In genomic region chr19:1046117-1046626, GRCh38 we compare ENCODE assay signal across 20 cellular contexts. TPM values are rescaled to one million over a fixed set of nuclear protein-coding genes. Genes with fewer than 3 reads are reported as not detected.
DNase-seq lines count a peak whose midpoint lies in the region; ATAC-seq, FAIRE-seq and TF ChIP-seq lines count a peak whose summit lies in the region.
"Had no signal": no experiment of that assay in that cellular context is flagged by ENCODE, and none has a peak within 500 bp of the region (broad histone marks: within the 10 kb centered on the region; RNA-seq: fewer than 3 reads in every experiment).

No MANE protein-coding gene starts in this region.

- H3K79me1 ChIP-seq in H9 (ENCODE audit: insufficient read depth, low read depth, low read length, poor library complexity, severe bottlenecking) = no peaks in the 10 kb centered on the region

- DNase-seq in H9 (peak; percentile 36), ecto neural progenitor cell (ENCODE audit: low spot score) (peak; percentile 46), HepG2 (ENCODE audit: low spot score) (peak; percentile 60), NCI-H1930 (lab: John Stamatoyannopoulos, UW) (no peak), HPDE6-E6E7 (ENCODE audit: extremely low spot score) (no peak)
- DNase-seq in activated CD4-positive, alpha-beta T cell treated with anti-CD3 and anti-CD28 coated beads for 36 hours = no peak
- DNase-seq: C1 segment of cervical spinal cord, Calu3, DMS 273 treated with DMSO at 0.1 percent for 48 hours, GM23248, H7, KG1 had no signal

- no peak overlapping the region for H2BK120ac ChIP-seq in H9 (ENCODE audit: low read depth, low read length, poor library complexity, severe bottlenecking)

- in situ Hi-C loops in HepG2 (cut with HindIII; ENCODE audit: extremely low pct_ligation_motif_present, low pct_unique_long_range_greater_than_20kb) = no loop called here

- H3K27ac ChIP-seq in BLaER1 = no peak overlapping the region
- H3K27ac ChIP-seq in H9 (ENCODE audit: insufficient read length, low read depth, low read length) = no peak overlapping the region
- H3K27ac ChIP-seq in HepG2 (ENCODE audit: extremely low read length, insufficient read depth, low read length) = peak overlapping the region; percentile 42
- H3K27ac ChIP-seq: GM23248 had no signal

- H3T11ph ChIP-seq in H9 (ENCODE audit: low read length) = no peak overlapping the region

- TF ChIP-seq EP300 in HepG2 (IDR thresholded peaks at IDR 0.05; ENCODE audit: low read depth in 2 of 2, low read length in 2 of 2) (peak in 1 of 2 experiments; percentile 26; a peak in 1 of 4 replicates), HepG2 (CRISPR knock-in tag; IDR thresholded peaks at IDR 0.05; ENCODE audit: borderline replicate concordance) (no peak)

- H3K9ac ChIP-seq in BLaER1 = no peak overlapping the region
- H3K9ac ChIP-seq in H9 (ENCODE audit: extremely low read depth, insufficient read length, low read length) = no peak overlapping the region
- no peak overlapping the region; the same call in 1 of the 2 replicates for H3K9ac ChIP-seq in HepG2 (ENCODE audit: insufficient read depth, low read depth, low read length)
- H3K9ac ChIP-seq: GM23248 had no signal

- no peak overlapping the region for H3K4ac ChIP-seq in H9 (ENCODE audit: low read depth, low read length)

- TF ChIP-seq CTCF in H9 (conservative IDR thresholded peaks at IDR 0.05) (no peak), HepG2 (CRISPR knock-in tag; IDR thresholded peaks at IDR 0.05) (peak; percentile 68)

- peaks cover 11% of the 10 kb centered on the region for H4K20me1 ChIP-seq in BLaER1
- no peaks in the 10 kb centered on the region for H4K20me1 ChIP-seq in H9 (ENCODE audit: control insufficient read depth, insufficient read depth, insufficient read length)
- H4K20me1 ChIP-seq in HepG2 (ENCODE audit: insufficient read depth, low read length) = no peaks in the 10 kb centered on the region

- H2BK12ac ChIP-seq in H9 (ENCODE audit: insufficient read length, low read depth, low read length) = no peak overlapping the region

- no peak overlapping the region; a peak in 1 of 7 replicates for H3K27ac Mint-ChIP-seq in H9
- H3K27ac Mint-ChIP-seq in activated CD4-positive, alpha-beta T cell treated with anti-CD3 and anti-CD28 coated beads for 36 hours = no peak overlapping the region

- H3K4me1 ChIP-seq in BLaER1 = peaks cover 58% of the 10 kb centered on the region
- H3K4me1 ChIP-seq in H9 (ENCODE audit: insufficient read depth, low read length) = no peaks in the 10 kb centered on the region; the same call in 1 of the 2 replicates
- peaks cover 40% of the 10 kb centered on the region for H3K4me1 ChIP-seq in HepG2 (ENCODE audit: insufficient read depth, low read length)

- peaks cover 8% of the 10 kb centered on the region; the same call in 1 of the 2 replicates for H3K36me3 ChIP-seq in BLaER1
- no peaks in the 10 kb centered on the region for H3K36me3 ChIP-seq in HepG2 (replicated peaks in 1 of 2; ENCODE audit: control insufficient read depth in 1 of 2, insufficient read depth in 2 of 2, low read length in 2 of 2)

- H4K8ac ChIP-seq in H9 (replicated peaks; ENCODE audit: insufficient read length, low read depth, low read length) = no peak overlapping the region

- POLR2A ChIA-PET in HepG2 (lab: Yijun Ruan, JAX) = interaction anchor here (2.6 kb wide), 1 partner anchor 19 kb away, joined by 18 read pairs; the partner anchor contains the start of gene CNN2
- POLR2A ChIA-PET in activated CD4-positive, alpha-beta T cell treated with anti-CD3 and anti-CD28 coated beads for 36 hours (lab: Charles Lee) = no interaction called here

- BruUV-seq in HepG2 (replicated peaks; lab: Mats Ljungman, UMichigan) = no TSS peak

- no peak overlapping the region for H2AK5ac ChIP-seq in H9 (ENCODE audit: insufficient read length, low read length)

- intact Hi-C loops in HepG2 (cut with micrococcal nuclease; ENCODE audit: unreplicated experiment) = no loop called here
- intact Hi-C loops in activated CD4-positive, alpha-beta T cell treated with anti-CD3 and anti-CD28 coated beads for 36 hours (cut with DNase I, micrococcal nuclease) = no loop called here

- no peaks in the 10 kb centered on the region for H3K9me3 Mint-ChIP-seq in H9
- H3K9me3 Mint-ChIP-seq in activated CD4-positive, alpha-beta T cell treated with anti-CD3 and anti-CD28 coated beads for 36 hours (ENCODE audit: low read depth) = no peaks in the 10 kb centered on the region
- H3K9me3 Mint-ChIP-seq: CD4-positive, alpha-beta T cell had no signal

- H2BK5ac ChIP-seq in H9 (ENCODE audit: insufficient read length, low read length) = no peak overlapping the region

- no peak overlapping the region for H4K91ac ChIP-seq in H9 (ENCODE audit: insufficient read length, low read depth, low read length)

- no peak overlapping the region for H3K14ac ChIP-seq in H9 (ENCODE audit: insufficient read depth, low read length)

- no peaks in the 10 kb centered on the region for H3K23me2 ChIP-seq in H9 (ENCODE audit: insufficient read length, low read depth, low read length, poor library complexity, severe bottlenecking)

- H3K4me1 Mint-ChIP-seq in H9 = peaks cover 1 to 12% of the 10 kb centered on the region in 2 experiments; a peak in 3 of 4 replicates
- peaks cover 3% of the 10 kb centered on the region for H3K4me1 Mint-ChIP-seq in activated CD4-positive, alpha-beta T cell treated with anti-CD3 and anti-CD28 coated beads for 36 hours

- H3K18ac ChIP-seq in H9 (ENCODE audit: insufficient read length, low read depth, low read length) = no peak overlapping the region

- H3K4me2 ChIP-seq in BLaER1 (peak overlapping the region; percentile 40), H9 (ENCODE audit: insufficient read depth, insufficient read length, low read length) (no peak overlapping the region), HepG2 (ENCODE audit: low read depth, low read length) (peak overlapping the region; percentile 33)

- TF ChIP-seq POLR2A in HepG2 (IDR thresholded peaks at IDR 0.05; ENCODE audit: insufficient read depth in 1 of 2, low read depth in 2 of 2, low read length in 2 of 2) = no peak; a peak in 1 of 4 replicates

- H3K36me3 Mint-ChIP-seq in H9 (ENCODE audit: insufficient read depth in 1 of 3, low read depth in 3 of 3) = peaks cover 0 to 12% (median 0%) of the 10 kb centered on the region in 3 experiments; a peak in 1 of 7 replicates
- H3K36me3 Mint-ChIP-seq in activated CD4-positive, alpha-beta T cell treated with anti-CD3 and anti-CD28 coated beads for 36 hours (ENCODE audit: low read depth) = no peaks in the 10 kb centered on the region

- H3K27me3 ChIP-seq in BLaER1 (no peaks in the 10 kb centered on the region), H9 (ENCODE audit: insufficient read depth, low read length) (no peaks in the 10 kb centered on the region), HepG2 (ENCODE audit: control insufficient read depth in 1 of 2, insufficient read depth in 2 of 2, low read length in 2 of 2) (no peaks in the 10 kb centered on the region)

- peak; percentile 23 for ATAC-seq in HepG2
- no peak for ATAC-seq in activated CD4-positive, alpha-beta T cell treated with anti-CD3 and anti-CD28 coated beads for 36 hours
- ATAC-seq in GM18519 (IDR thresholded peaks at IDR 0.05; ENCODE audit: low FRiP score, unreplicated experiment) = no peak
- ATAC-seq: GM12878 had no signal

- WGBS in H9 (ENCODE audit: extremely low coverage, insufficient read length, low lambda C conversion rate) = no CpG with 5 or more reads among the region's 33 CpGs
- 37% methylated on average over 3 of the region's 33 CpGs for WGBS in HepG2 (ENCODE audit: low lambda C conversion rate)

- no peak overlapping the region for H4K5ac ChIP-seq in H9 (ENCODE audit: insufficient read length, low read depth, low read length)

- no peak overlapping the region for H3K4me3 Mint-ChIP-seq in H9
- no peak overlapping the region for H3K4me3 Mint-ChIP-seq in activated CD4-positive, alpha-beta T cell treated with anti-CD3 and anti-CD28 coated beads for 36 hours
- H3K4me3 Mint-ChIP-seq: CD4-positive, alpha-beta T cell had no signal

- H2BK15ac ChIP-seq in H9 (ENCODE audit: low read depth, low read length) = no peak overlapping the region

- H2BK20ac ChIP-seq in H9 (ENCODE audit: low read depth, low read length, poor library complexity, severe bottlenecking) = no peak overlapping the region

- FAIRE-seq in HepG2 (lab: Jason Lieb, UNC) = no peak
- FAIRE-seq: GM12878, GM18507 had no signal

- no peak overlapping the region for H3K56ac ChIP-seq in H9 (ENCODE audit: insufficient read length, low read depth, low read length)

- H2AFZ ChIP-seq in H9 (ENCODE audit: low read length) (no peak overlapping the region), HepG2 (ENCODE audit: low read length) (no peak overlapping the region)
- H2AFZ ChIP-seq: GM23248 had no signal

- no peak overlapping the region for H3K23ac ChIP-seq in H9 (ENCODE audit: insufficient read length, low read depth, low read length)

- CTCF ChIA-PET in HepG2 (lab: Yijun Ruan, JAX; ENCODE audit: low intra/inter-chr PET ratio, low total read pairs) = no interaction called here
- CTCF ChIA-PET in activated CD4-positive, alpha-beta T cell treated with anti-CD3 and anti-CD28 coated beads for 36 hours (lab: Charles Lee) = no interaction called here

- H3K9me3 ChIP-seq in BLaER1 = no peaks in the 10 kb centered on the region
- no peaks in the 10 kb centered on the region for H3K9me3 ChIP-seq in H9 (ENCODE audit: control insufficient read depth, low read depth, low read length)
- H3K9me3 ChIP-seq in HepG2 (ENCODE audit: low read length) = no peaks in the 10 kb centered on the region

- peak; percentile 43; the same call in 1 of the 2 replicates for TF ChIP-seq RAD21 in HepG2 (CRISPR knock-in tag; IDR thresholded peaks at IDR 0.05)

- H3K4me3 ChIP-seq in BLaER1 = no peak overlapping the region
- peak overlapping the region in 1 of 3 experiments; percentile 16; a peak in 1 of 6 replicates for H3K4me3 ChIP-seq in HepG2 (replicated peaks in 1 of 3; ENCODE audit: insufficient read depth in 1 of 3, low read depth in 2 of 3, low read length in 3 of 3)
- H3K4me3 ChIP-seq: GM12878, GM23248 had no signal

- H3K27me3 Mint-ChIP-seq in H9 (ENCODE audit: low read depth) = no peaks in the 10 kb centered on the region
- H3K27me3 Mint-ChIP-seq in activated CD4-positive, alpha-beta T cell treated with anti-CD3 and anti-CD28 coated beads for 36 hours = no peaks in the 10 kb centered on the region
- H3K27me3 Mint-ChIP-seq: CD4-positive, alpha-beta T cell had no signal

- no peaks in the 10 kb centered on the region for H3K79me2 ChIP-seq in H9 (ENCODE audit: insufficient read depth, low read length)
- no peaks in the 10 kb centered on the region for H3K79me2 ChIP-seq in HepG2 (ENCODE audit: insufficient read depth, low read length)

RNA-seq across cellular contexts. Expression of gene ABCA7, which starts 6.3 kb away (rescaled TPM):
- total RNA-seq in H9 (2021) (28.3 and 34.6 TPM in 2 replicates), HepG2 (2016; rRNA removed; fragmentation: Illumina TruSeq; extraction: Trizol) (1.3 and 4.4 TPM in 2 replicates)
- total RNA-seq in HepG2 (2016; cell fraction: cytosol; rRNA removed; fragmentation: Illumina TruSeq; extraction: Trizol; ENCODE audit: low read depth) = 3.4 and 3.5 TPM in 2 replicates
- total RNA-seq in HepG2 (2016; cell fraction: insoluble cytoplasmic fraction; rRNA removed; fragmentation: Illumina TruSeq; extraction: Trizol) = 2.5 and 6.4 TPM in 2 replicates
- total RNA-seq in HepG2 (2016; cell fraction: membrane; rRNA removed; fragmentation: Illumina TruSeq; extraction: Trizol) = 1.7 and 2.0 TPM in 2 replicates
- total RNA-seq in HepG2 (2016; cell fraction: nucleus; rRNA removed; fragmentation: Illumina TruSeq; extraction: Trizol) = 7.8 and 9.7 TPM in 2 replicates
- 32.4 and 41.2 TPM in 2 replicates for polyA plus RNA-seq in HepG2 (2011; rRNA removed)
- 27.7 and 35.9 TPM in 2 replicates for polyA plus RNA-seq in HepG2 (2011; cell fraction: cytosol; rRNA removed)
- polyA plus RNA-seq in HepG2 (2011; cell fraction: nucleus; rRNA removed) = 316 and 410 TPM in 2 replicates
- polyA plus RNA-seq in HepG2 (2012) = 29.1 and 29.7 TPM in 2 replicates
- polyA plus RNA-seq in HepG2 (2016; cell fraction: cytosol; fragmentation: Illumina TruSeq; extraction: Trizol; ENCODE audit: low read depth) = 0.23 and 0.72 TPM in 2 replicates
- 1.6 and 2.2 TPM in 2 replicates for polyA plus RNA-seq in HepG2 (2016; cell fraction: insoluble cytoplasmic fraction; fragmentation: Illumina TruSeq; extraction: Trizol; ENCODE audit: low read depth)
- 0.54 and 0.71 TPM in 2 replicates for polyA plus RNA-seq in HepG2 (2016; cell fraction: membrane; fragmentation: Illumina TruSeq; extraction: Trizol; ENCODE audit: low read depth)
- 25.9 and 28.7 TPM in 2 replicates for polyA plus RNA-seq in HepG2 (2016; cell fraction: nucleus; fragmentation: Illumina TruSeq; extraction: Trizol; ENCODE audit: insufficient read depth, low read depth)
- polyA minus RNA-seq in HepG2 (2011; rRNA and poly(A)+ RNA removed; ENCODE audit: low replicate concordance) = 20.1 and 68.5 TPM in 2 replicates
- polyA minus RNA-seq in HepG2 (2011; cell fraction: cytosol; rRNA and poly(A)+ RNA removed) = 20.8 and 23.1 TPM in 2 replicates
- polyA minus RNA-seq in HepG2 (2011; cell fraction: nucleus; rRNA and poly(A)+ RNA removed) = 41.6 and 44.5 TPM in 2 replicates
- total RNA-seq in activated CD4-positive, alpha-beta T cell treated with anti-CD3 and anti-CD28 coated beads for 36 hours = 10 to 100 TPM; 14.4 to 16.9 TPM

RNA-seq across cellular contexts. Expression of gene CNN2, which starts 19.8 kb away (rescaled TPM):
- total RNA-seq in H9 (2021) = 524 and 529 TPM in 2 replicates
- 70.0 and 84.5 TPM in 2 replicates for total RNA-seq in HepG2 (2016; rRNA removed; fragmentation: Illumina TruSeq; extraction: Trizol)
- total RNA-seq in HepG2 (2016; cell fraction: cytosol; rRNA removed; fragmentation: Illumina TruSeq; extraction: Trizol; ENCODE audit: low read depth) = 29.8 and 31.9 TPM in 2 replicates
- 66.1 and 74.6 TPM in 2 replicates for total RNA-seq in HepG2 (2016; cell fraction: insoluble cytoplasmic fraction; rRNA removed; fragmentation: Illumina TruSeq; extraction: Trizol)
- total RNA-seq in HepG2 (2016; cell fraction: membrane; rRNA removed; fragmentation: Illumina TruSeq; extraction: Trizol) = 70.9 and 77.3 TPM in 2 replicates
- total RNA-seq in HepG2 (2016; cell fraction: nucleus; rRNA removed; fragmentation: Illumina TruSeq; extraction: Trizol) = 37.1 and 39.3 TPM in 2 replicates
- polyA plus RNA-seq in HepG2 (2011; rRNA removed) = 58.1 and 63.6 TPM in 2 replicates
- polyA plus RNA-seq in HepG2 (2011; cell fraction: cytosol; rRNA removed) = 71.9 and 76.4 TPM in 2 replicates
- 59.2 and 73.6 TPM in 2 replicates for polyA plus RNA-seq in HepG2 (2011; cell fraction: nucleus; rRNA removed)
- polyA plus RNA-seq in HepG2 (2012) = 37.6 and 46.6 TPM in 2 replicates
- polyA plus RNA-seq in HepG2 (2016; cell fraction: cytosol; fragmentation: Illumina TruSeq; extraction: Trizol; ENCODE audit: low read depth) = 36.8 and 41.0 TPM in 2 replicates
- 82.0 and 114 TPM in 2 replicates for polyA plus RNA-seq in HepG2 (2016; cell fraction: insoluble cytoplasmic fraction; fragmentation: Illumina TruSeq; extraction: Trizol; ENCODE audit: low read depth)
- polyA plus RNA-seq in HepG2 (2016; cell fraction: membrane; fragmentation: Illumina TruSeq; extraction: Trizol; ENCODE audit: low read depth) = 75.2 and 79.7 TPM in 2 replicates
- polyA plus RNA-seq in HepG2 (2016; cell fraction: nucleus; fragmentation: Illumina TruSeq; extraction: Trizol; ENCODE audit: insufficient read depth, low read depth) = 90.2 and 93.1 TPM in 2 replicates
- polyA minus RNA-seq in HepG2 (2011; rRNA and poly(A)+ RNA removed; ENCODE audit: low replicate concordance) = 84.2 and 138 TPM in 2 replicates
- 122 and 138 TPM in 2 replicates for polyA minus RNA-seq in HepG2 (2011; cell fraction: cytosol; rRNA and poly(A)+ RNA removed)
- polyA minus RNA-seq in HepG2 (2011; cell fraction: nucleus; rRNA and poly(A)+ RNA removed) = 21.5 and 28.6 TPM in 2 replicates
- 100 to 1,000 TPM; 108 to 130 TPM for total RNA-seq in activated CD4-positive, alpha-beta T cell treated with anti-CD3 and anti-CD28 coated beads for 36 hours

RNA-seq across cellular contexts. Expression of gene ARHGAP45, which starts 20.8 kb away (rescaled TPM):
- 35.0 and 39.8 TPM in 2 replicates for total RNA-seq in H9 (2021)
- 0.48 and 0.84 TPM in 2 replicates for total RNA-seq in HepG2 (2016; rRNA removed; fragmentation: Illumina TruSeq; extraction: Trizol)
- total RNA-seq in HepG2 (2016; cell fraction: cytosol; rRNA removed; fragmentation: Illumina TruSeq; extraction: Trizol; ENCODE audit: low read depth) = 0.35 and 0.51 TPM in 2 replicates
- total RNA-seq in HepG2 (2016; cell fraction: insoluble cytoplasmic fraction; rRNA removed; fragmentation: Illumina TruSeq; extraction: Trizol) = 0.16 and 0.50 TPM in 2 replicates
- 0.38 and 0.40 TPM in 2 replicates for total RNA-seq in HepG2 (2016; cell fraction: membrane; rRNA removed; fragmentation: Illumina TruSeq; extraction: Trizol)
- 0.28 and 0.63 TPM in 2 replicates for total RNA-seq in HepG2 (2016; cell fraction: nucleus; rRNA removed; fragmentation: Illumina TruSeq; extraction: Trizol)
- 32.0 and 40.3 TPM in 2 replicates for polyA plus RNA-seq in HepG2 (2011; rRNA removed)
- polyA plus RNA-seq in HepG2 (2011; cell fraction: cytosol; rRNA removed) = 17.7 and 31.9 TPM in 2 replicates
- polyA plus RNA-seq in HepG2 (2011; cell fraction: nucleus; rRNA removed) = 222 and 325 TPM in 2 replicates
- 21.8 and 23.4 TPM in 2 replicates for polyA plus RNA-seq in HepG2 (2012)
- polyA plus RNA-seq in HepG2 (2016; cell fraction: cytosol; fragmentation: Illumina TruSeq; extraction: Trizol; ENCODE audit: low read depth) = not detected in 2 replicates
- 0.41 and 0.69 TPM in 2 replicates for polyA plus RNA-seq in HepG2 (2016; cell fraction: insoluble cytoplasmic fraction; fragmentation: Illumina TruSeq; extraction: Trizol; ENCODE audit: low read depth)
- not detected in 2 replicates for polyA plus RNA-seq in HepG2 (2016; cell fraction: membrane; fragmentation: Illumina TruSeq; extraction: Trizol; ENCODE audit: low read depth)
- 1.5 TPM in 2 replicates for polyA plus RNA-seq in HepG2 (2016; cell fraction: nucleus; fragmentation: Illumina TruSeq; extraction: Trizol; ENCODE audit: insufficient read depth, low read depth)
- polyA minus RNA-seq in HepG2 (2011; rRNA and poly(A)+ RNA removed; ENCODE audit: low replicate concordance) = 18.3 and 37.9 TPM in 2 replicates
- 19.3 and 20.1 TPM in 2 replicates for polyA minus RNA-seq in HepG2 (2011; cell fraction: cytosol; rRNA and poly(A)+ RNA removed)
- polyA minus RNA-seq in HepG2 (2011; cell fraction: nucleus; rRNA and poly(A)+ RNA removed) = 25.0 and 29.0 TPM in 2 replicates
- 100 to 1,000 TPM; 107 to 137 TPM for total RNA-seq in activated CD4-positive, alpha-beta T cell treated with anti-CD3 and anti-CD28 coated beads for 36 hours

RNA-seq across cellular contexts. Expression of gene RNU6-2, which starts 24.9 kb away (rescaled TPM):
- total RNA-seq in H9 (2021) = not detected in 2 replicates
- under 0.01 TPM in 1 of 2 replicates, not detected in the other for total RNA-seq in HepG2 (2016; rRNA removed; fragmentation: Illumina TruSeq; extraction: Trizol)
- total RNA-seq in HepG2 (2016; cell fraction: cytosol; rRNA removed; fragmentation: Illumina TruSeq; extraction: Trizol; ENCODE audit: low read depth) = under 0.01 TPM in 2 replicates
- total RNA-seq in HepG2 (2016; cell fraction: insoluble cytoplasmic fraction; rRNA removed; fragmentation: Illumina TruSeq; extraction: Trizol) = under 0.01 TPM in 1 of 2 replicates, not detected in the other
- total RNA-seq in HepG2 (2016; cell fraction: membrane; rRNA removed; fragmentation: Illumina TruSeq; extraction: Trizol) = under 0.01 TPM in 1 of 2 replicates, not detected in the other
- not detected in 2 replicates for total RNA-seq in HepG2 (2016; cell fraction: nucleus; rRNA removed; fragmentation: Illumina TruSeq; extraction: Trizol)
- not detected in 2 replicates for polyA plus RNA-seq in HepG2 (2011; rRNA removed)
- not detected in 2 replicates for polyA plus RNA-seq in HepG2 (2011; cell fraction: cytosol; rRNA removed)
- polyA plus RNA-seq in HepG2 (2011; cell fraction: nucleus; rRNA removed) = not detected in 2 replicates
- not detected in 2 replicates for polyA plus RNA-seq in HepG2 (2012)
- polyA plus RNA-seq in HepG2 (2016; cell fraction: cytosol; fragmentation: Illumina TruSeq; extraction: Trizol; ENCODE audit: low read depth) = not detected in 2 replicates
- not detected in 2 replicates for polyA plus RNA-seq in HepG2 (2016; cell fraction: insoluble cytoplasmic fraction; fragmentation: Illumina TruSeq; extraction: Trizol; ENCODE audit: low read depth)
- not detected in 2 replicates for polyA plus RNA-seq in HepG2 (2016; cell fraction: membrane; fragmentation: Illumina TruSeq; extraction: Trizol; ENCODE audit: low read depth)
- not detected in 2 replicates for polyA plus RNA-seq in HepG2 (2016; cell fraction: nucleus; fragmentation: Illumina TruSeq; extraction: Trizol; ENCODE audit: insufficient read depth, low read depth)
- polyA minus RNA-seq in HepG2 (2011; rRNA and poly(A)+ RNA removed; ENCODE audit: low replicate concordance) = under 0.01 TPM in 1 of 2 replicates, not detected in the other
- under 0.01 TPM in 1 of 2 replicates, not detected in the other for polyA minus RNA-seq in HepG2 (2011; cell fraction: cytosol; rRNA and poly(A)+ RNA removed)
- polyA minus RNA-seq in HepG2 (2011; cell fraction: nucleus; rRNA and poly(A)+ RNA removed) = not detected in 2 replicates
- not detected for total RNA-seq in activated CD4-positive, alpha-beta T cell treated with anti-CD3 and anti-CD28 coated beads for 36 hours
- total RNA-seq: A673; Calu3; CD4-positive, alpha-beta T cell; Daoy; G401; GM12878; GM23248; H7 had no signal
- polyA plus RNA-seq: GM12878, GM23248 had no signal

RNA-seq across cellular contexts. Expression of gene TMEM259, which starts 25.2 kb away (rescaled TPM):
- total RNA-seq in H9 (2021) = 169 and 171 TPM in 2 replicates
- 20.5 and 64.7 TPM in 2 replicates for total RNA-seq in HepG2 (2016; rRNA removed; fragmentation: Illumina TruSeq; extraction: Trizol)
- total RNA-seq in HepG2 (2016; cell fraction: cytosol; rRNA removed; fragmentation: Illumina TruSeq; extraction: Trizol; ENCODE audit: low read depth) = 30.1 and 37.5 TPM in 2 replicates
- total RNA-seq in HepG2 (2016; cell fraction: insoluble cytoplasmic fraction; rRNA removed; fragmentation: Illumina TruSeq; extraction: Trizol) = 17.1 and 68.9 TPM in 2 replicates
- 50.5 and 59.4 TPM in 2 replicates for total RNA-seq in HepG2 (2016; cell fraction: membrane; rRNA removed; fragmentation: Illumina TruSeq; extraction: Trizol)
- 58.0 and 76.3 TPM in 2 replicates for total RNA-seq in HepG2 (2016; cell fraction: nucleus; rRNA removed; fragmentation: Illumina TruSeq; extraction: Trizol)
- 164 and 232 TPM in 2 replicates for polyA plus RNA-seq in HepG2 (2011; rRNA removed)
- polyA plus RNA-seq in HepG2 (2011; cell fraction: cytosol; rRNA removed) = 108 and 161 TPM in 2 replicates
- 1,157 and 1,454 TPM in 2 replicates for polyA plus RNA-seq in HepG2 (2011; cell fraction: nucleus; rRNA removed)
- 55.1 and 79.6 TPM in 2 replicates for polyA plus RNA-seq in HepG2 (2012)
- 28.3 and 31.6 TPM in 2 replicates for polyA plus RNA-seq in HepG2 (2016; cell fraction: cytosol; fragmentation: Illumina TruSeq; extraction: Trizol; ENCODE audit: low read depth)
- 28.7 and 28.8 TPM in 2 replicates for polyA plus RNA-seq in HepG2 (2016; cell fraction: insoluble cytoplasmic fraction; fragmentation: Illumina TruSeq; extraction: Trizol; ENCODE audit: low read depth)
- 47.1 and 48.7 TPM in 2 replicates for polyA plus RNA-seq in HepG2 (2016; cell fraction: membrane; fragmentation: Illumina TruSeq; extraction: Trizol; ENCODE audit: low read depth)
- 234 and 238 TPM in 2 replicates for polyA plus RNA-seq in HepG2 (2016; cell fraction: nucleus; fragmentation: Illumina TruSeq; extraction: Trizol; ENCODE audit: insufficient read depth, low read depth)
- polyA minus RNA-seq in HepG2 (2011; rRNA and poly(A)+ RNA removed; ENCODE audit: low replicate concordance) = 129 and 199 TPM in 2 replicates
- 47.6 and 51.1 TPM in 2 replicates for polyA minus RNA-seq in HepG2 (2011; cell fraction: cytosol; rRNA and poly(A)+ RNA removed)
- 58.8 and 65.8 TPM in 2 replicates for polyA minus RNA-seq in HepG2 (2011; cell fraction: nucleus; rRNA and poly(A)+ RNA removed)
- total RNA-seq in activated CD4-positive, alpha-beta T cell treated with anti-CD3 and anti-CD28 coated beads for 36 hours = 100 to 1,000 TPM; 106 to 128 TPM

Comparison
In these comparisons a context has a peak if more than half of its experiments do, and no peak if none do; other contexts are left out.
1. DNase-seq: peak in H9 (single experiment), ecto neural progenitor cell (single experiment) and HepG2 (single experiment); none in activated CD4-positive, alpha-beta T cell treated with anti-CD3 and anti-CD28 coated beads for 36 hours (single experiment), NCI-H1930 (0 of 2) and HPDE6-E6E7 (single experiment).
2. RNA of gene ARHGAP45, which starts 20.8 kb away (total RNA-seq): 107 to 137 TPM in activated CD4-positive, alpha-beta T cell treated with anti-CD3 and anti-CD28 coated beads for 36 hours and 35.0 to 39.8 TPM in H9; 0.16 to 0.84 TPM in HepG2; every median in the first group is over 10 times any median in the second.